Comparison of ENCODE assay signal across 8 cellular contexts in genomic region chr15:69668963-69669362, GRCh38.
DNase-seq lines count a peak whose midpoint lies in the region; ATAC-seq, FAIRE-seq and TF ChIP-seq lines count a peak whose summit lies in the region.

No MANE protein-coding gene starts in this region.

- TF ChIP-seq POLR2A in GM12878 (IDR thresholded peaks at IDR 0.05; ENCODE audit: low read depth, low read length): no peak

- H3K36me3 ChIP-seq in CD4-positive, CD25-positive, alpha-beta regulatory T cell (ENCODE audit: control insufficient read depth, insufficient read depth, low read length): no peaks in the 10 kb centered on the region
- H3K36me3 ChIP-seq in GM12878 (ENCODE audit: control insufficient read depth in 2 of 2, insufficient read depth in 2 of 2, low read length in 1 of 2): no peaks in the 10 kb centered on the region

- CTCF ChIA-PET in GM12878 (lab: Yijun Ruan, JAX): interaction anchor here (0.8 to 2.8 kb wide), 6 partner anchors 9 to 428 kb away, joined by 3 to 13 read pairs (median 6); partner anchors contain the start of gene TLE3

- no TSS peak for BruUV-seq in GM12878 (replicated peaks; lab: Mats Ljungman, UMichigan)

- no peak overlapping the region for H3K4me3 Mint-ChIP-seq in CD4-positive, CD25-positive, alpha-beta regulatory T cell

- H3K9ac ChIP-seq in GM12878 (ENCODE audit: control insufficient read depth, insufficient read depth, low read length): peak overlapping the region; percentile 7; the same call in 1 of the 2 replicates

- RAD21 ChIA-PET in GM12878 (lab: Charles Lee; ENCODE audit: unreplicated experiment): interaction anchor here (0.6 to 5.7 kb wide), 14 partner anchors 10 to 426 kb away, joined by 3 to 47 read pairs (median 5); no protein-coding TSS in a partner anchor

- POLR2A ChIA-PET in GM12878 (lab: Charles Lee): interaction anchor here (0.9 kb wide), 2 partner anchors 40 to 50 kb away, joined by 3 to 4 read pairs; no protein-coding TSS in a partner anchor

- SMC1A ChIA-PET in GM12878 (lab: Charles Lee; ENCODE audit: uncharacterized antibody, unreplicated experiment): interaction anchor here (1.0 to 5.9 kb wide), 7 partner anchors 11 to 83 kb away, joined by 3 to 58 read pairs (median 8); no protein-coding TSS in a partner anchor

- peak overlapping the region; percentile 67 for H2AFZ ChIP-seq in GM12878 (ENCODE audit: control insufficient read depth, low read depth, low read length)

- H3K4me2 ChIP-seq in GM12878 (ENCODE audit: control insufficient read depth, insufficient read depth): peak overlapping the region; percentile 82

- no peaks in the 10 kb centered on the region for H3K36me3 Mint-ChIP-seq in CD4-positive, CD25-positive, alpha-beta regulatory T cell

- no peak overlapping the region for H3K27ac ChIP-seq in CD4-positive, CD25-positive, alpha-beta regulatory T cell (ENCODE audit: insufficient read depth, low read length, poor library complexity, severe bottlenecking)
- H3K27ac ChIP-seq in GM12878 (ENCODE audit: control insufficient read depth, insufficient read depth): peak overlapping the region; percentile 74

- in situ Hi-C loops in GM12878 (cut with MboI): no loop called here

- peak; percentile 54 to 80; a peak in 3 of 4 replicates for TF ChIP-seq EP300 in GM12878 (IDR thresholded peaks at IDR 0.05; ENCODE audit: borderline replicate concordance in 1 of 2, control insufficient read depth in 1 of 2, low read depth in 2 of 2, low read length in 2 of 2)

- no peaks in the 10 kb centered on the region for H3K79me2 ChIP-seq in GM12878 (ENCODE audit: control insufficient read depth, insufficient read depth, low read length)

- intact Hi-C loops in GM12878 (cut with micrococcal nuclease; ENCODE audit: unreplicated experiment): loop anchor here (2.0 kb wide), 1 partner anchor 46 kb away; no protein-coding TSS in a partner anchor

- no peaks in the 10 kb centered on the region for H3K9me3 Mint-ChIP-seq in CD4-positive, CD25-positive, alpha-beta regulatory T cell

- peak in 1 of 3 donors; percentile 28 for DNase-seq in CD4-positive, CD25-positive, alpha-beta regulatory T cell
- DNase-seq in GM12878 (ENCODE audit: low read depth, low spot score) (peak; percentile 82), NCI-H187 (lab: John Stamatoyannopoulos, UW) (no peak), NCI-H446 (lab: John Stamatoyannopoulos, UW) (no peak), amniotic stem cell (lab: John Stamatoyannopoulos, UW) (no peak), GM03348 (ENCODE audit: low spot score) (no peak)

- H3K27me3 Mint-ChIP-seq in CD4-positive, CD25-positive, alpha-beta regulatory T cell: peaks cover 4% of the 10 kb centered on the region

- TF ChIP-seq RAD21 in GM12878 (IDR thresholded peaks at IDR 0.05; ENCODE audit: insufficient read depth, low read depth, low read length): no peak

- FAIRE-seq in GM12878 (lab: Jason Lieb, UNC): no peak

- no peaks in the 10 kb centered on the region for H3K9me3 ChIP-seq in CD4-positive, CD25-positive, alpha-beta regulatory T cell (ENCODE audit: control insufficient read depth in 2 of 2, low read length in 2 of 2)
- H3K9me3 ChIP-seq in GM12878 (replicated peaks; ENCODE audit: control insufficient read depth, insufficient read depth, low read length): no peaks in the 10 kb centered on the region

- H3K27me3 ChIP-seq in CD4-positive, CD25-positive, alpha-beta regulatory T cell (ENCODE audit: control insufficient read depth, insufficient read depth, low read length): no peaks in the 10 kb centered on the region
- no peaks in the 10 kb centered on the region; a peak in 1 of 4 replicates for H3K27me3 ChIP-seq in GM12878 (replicated peaks in 1 of 2; ENCODE audit: control insufficient read depth in 2 of 2, insufficient read depth in 2 of 2, low read length in 1 of 2)

- no peak overlapping the region for H3K4me3 ChIP-seq in CD4-positive, CD25-positive, alpha-beta regulatory T cell (ENCODE audit: low read depth, low read length)
- no peak overlapping the region for H3K4me3 ChIP-seq in GM12878

- peaks cover 10% of the 10 kb centered on the region for H3K4me1 ChIP-seq in CD4-positive, CD25-positive, alpha-beta regulatory T cell (ENCODE audit: control insufficient read depth, insufficient read depth, low read length, poor library complexity, severe bottlenecking)
- peaks cover 54% of the 10 kb centered on the region for H3K4me1 ChIP-seq in GM12878 (ENCODE audit: control insufficient read depth, insufficient read depth, low read length)

- H3K4me1 Mint-ChIP-seq in CD4-positive, CD25-positive, alpha-beta regulatory T cell: peaks cover 0 to 35% (median 5%) of the 10 kb centered on the region in 4 donors

- ATAC-seq in CD4-positive, CD25-positive, alpha-beta regulatory T cell (ENCODE audit: low read depth in 2 of 2): peak; percentile 27 to 38
- ATAC-seq in GM19324 (IDR thresholded peaks at IDR 0.05; ENCODE audit: low FRiP score, unreplicated experiment) (peak; percentile 69), HG03457 (IDR thresholded peaks at IDR 0.05; ENCODE audit: unreplicated experiment) (peak; percentile 54), GM12878 (peak; percentile 81)

- WGBS in GM12878 (ENCODE audit: insufficient coverage, insufficient replicate concordance, low lambda C conversion rate, missing lambda C conversion rate): 8% methylated on average over 4 of the region's 4 CpGs

- peak overlapping the region in 1 of 3 donors; percentile 35 for H3K27ac Mint-ChIP-seq in CD4-positive, CD25-positive, alpha-beta regulatory T cell

- no peak for TF ChIP-seq CTCF in GM12878 (IDR thresholded peaks at IDR 0.05 in 2 of 3, conservative IDR thresholded peaks at IDR 0.05 in 1 of 3; ENCODE audit: control insufficient read depth in 2 of 3, extremely low read depth in 1 of 3, insufficient read depth in 1 of 3, low read depth in 3 of 3, low read length in 3 of 3)

- H4K20me1 ChIP-seq in GM12878 (ENCODE audit: control insufficient read depth, insufficient read depth): no peaks in the 10 kb centered on the region

TF ChIP-seq in GM12878, 131 proteins besides CTCF, POLR2A, EP300 and RAD21 (continues in another document):
- TF ChIP-seq KLF5 (IDR thresholded peaks at IDR 0.05; ENCODE audit: partially characterized antibody): no peak
- TF ChIP-seq, protein P1, sequence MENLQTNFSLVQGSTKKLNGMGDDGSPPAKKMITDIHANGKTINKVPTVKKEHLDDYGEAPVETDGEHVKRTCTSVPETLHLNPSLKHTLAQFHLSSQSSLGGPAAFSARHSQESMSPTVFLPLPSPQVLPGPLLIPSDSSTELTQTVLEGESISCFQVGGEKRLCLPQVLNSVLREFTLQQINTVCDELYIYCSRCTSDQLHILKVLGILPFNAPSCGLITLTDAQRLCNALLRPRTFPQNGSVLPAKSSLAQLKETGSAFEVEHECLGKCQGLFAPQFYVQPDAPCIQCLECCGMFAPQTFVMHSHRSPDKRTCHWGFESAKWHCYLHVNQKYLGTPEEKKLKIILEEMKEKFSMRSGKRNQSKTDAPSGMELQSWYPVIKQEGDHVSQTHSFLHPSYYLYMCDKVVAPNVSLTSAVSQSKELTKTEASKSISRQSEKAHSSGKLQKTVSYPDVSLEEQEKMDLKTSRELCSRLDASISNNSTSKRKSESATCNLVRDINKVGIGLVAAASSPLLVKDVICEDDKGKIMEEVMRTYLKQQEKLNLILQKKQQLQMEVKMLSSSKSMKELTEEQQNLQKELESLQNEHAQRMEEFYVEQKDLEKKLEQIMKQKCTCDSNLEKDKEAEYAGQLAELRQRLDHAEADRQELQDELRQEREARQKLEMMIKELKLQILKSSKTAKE (IDR thresholded peaks at IDR 0.05; ENCODE audit: low read depth, poor library complexity, severe bottlenecking): peak; percentile 44
- TF ChIP-seq CREB1 (IDR thresholded peaks at IDR 0.05; ENCODE audit: low read depth): no peak
- TF ChIP-seq ZZZ3 (IDR thresholded peaks at IDR 0.05; ENCODE audit: control insufficient read depth, insufficient read length, low read depth): no peak
- TF ChIP-seq BCL11A (IDR thresholded peaks at IDR 0.05; ENCODE audit: low read depth, low read length): peak; percentile 69; the same call in 1 of the 2 replicates
- TF ChIP-seq SRF (IDR thresholded peaks at IDR 0.05; ENCODE audit: low read depth in 2 of 2, low read length in 2 of 2): no peak
- no peak for TF ChIP-seq JUND (IDR thresholded peaks at IDR 0.05; ENCODE audit: low read depth, low read length)
- no peak for TF ChIP-seq E2F4 (IDR thresholded peaks at IDR 0.05; ENCODE audit: low read depth, low read length)
- TF ChIP-seq IRF4 (IDR thresholded peaks at IDR 0.05; ENCODE audit: low read depth, low read length): no peak
- no peak for TF ChIP-seq BRCA1 (IDR thresholded peaks at IDR 0.05; ENCODE audit: low read depth, low read length)
